ENCODE assay signal across 9 cellular contexts in the genomic region with DNA sequence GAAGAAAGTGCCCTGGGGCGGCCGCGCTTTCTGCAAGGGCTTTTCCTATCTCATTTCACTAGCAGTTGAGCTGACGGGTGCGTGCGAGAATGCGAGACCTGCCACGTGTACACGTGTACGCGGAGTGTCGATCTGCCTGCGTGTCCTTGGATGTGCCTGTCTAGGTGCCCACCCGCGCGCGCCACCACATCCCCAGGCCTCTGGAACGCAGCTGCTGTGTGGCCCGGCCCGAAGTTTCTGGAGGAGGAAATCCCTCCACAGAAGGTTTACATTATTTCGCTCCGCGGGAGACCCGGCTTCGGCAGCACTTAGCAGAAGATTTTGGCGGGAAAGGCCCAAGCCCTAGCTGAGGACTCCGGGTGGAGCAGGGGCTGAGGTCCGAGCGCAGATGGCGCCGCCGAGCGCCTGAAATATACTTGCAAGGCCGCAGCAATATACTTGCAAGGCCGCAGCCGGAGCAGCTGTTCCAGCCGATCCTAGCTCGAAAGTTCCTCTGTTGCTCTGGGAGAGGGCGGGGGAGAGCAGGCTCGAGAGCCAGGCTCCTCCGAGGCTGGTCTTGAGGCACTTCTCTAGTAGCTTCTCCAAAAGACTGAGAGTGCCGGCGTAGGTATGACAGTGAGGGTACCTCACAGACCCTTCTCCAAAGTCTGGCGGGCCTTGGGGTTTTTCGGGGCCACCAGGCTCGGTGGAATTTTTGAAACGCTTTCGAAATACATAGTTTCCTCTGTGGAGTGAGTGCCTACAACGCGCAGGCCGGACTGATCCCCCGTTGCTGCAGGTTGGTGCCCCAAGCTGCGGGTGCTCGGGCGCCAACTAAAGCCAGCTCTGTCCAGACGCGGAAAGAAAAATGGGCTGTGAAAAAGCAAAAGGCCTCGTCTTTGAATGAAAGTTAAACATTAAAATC. TPM values are rescaled to one million over a fixed set of nuclear protein-coding genes. Genes with fewer than 3 reads are reported as not detected.
DNase-seq lines count a peak whose midpoint lies in the region; ATAC-seq and TF ChIP-seq lines count a peak whose summit lies in the region.
"Had no signal": no experiment of that assay in that cellular context is flagged by ENCODE, and none has a peak within 500 bp of the region (broad histone marks: within the 10 kb centered on the region; RNA-seq: fewer than 3 reads in every experiment).

No MANE protein-coding gene starts in this region.

- H3K4me1 ChIP-seq in CD4-positive, alpha-beta memory T cell (ENCODE audit: insufficient read depth, low read length), result peaks cover 14% of the 10 kb centered on the region
- peaks cover 25% of the 10 kb centered on the region for H3K4me1 ChIP-seq in HUES64 (ENCODE audit: insufficient read depth, low read length)

- peaks cover 0 to 4% of the 10 kb centered on the region in 2 donors for H3K36me3 Mint-ChIP-seq in CD4-positive, alpha-beta memory T cell
- no peaks in the 10 kb centered on the region for H3K36me3 Mint-ChIP-seq in progenitor cell of endocrine pancreas (ENCODE audit: insufficient read depth)

- H3K9me3 Mint-ChIP-seq in CD4-positive, alpha-beta memory T cell, result peaks cover 0 to 59% (median 35%) of the 10 kb centered on the region in 8 donors
- no peaks in the 10 kb centered on the region for H3K9me3 Mint-ChIP-seq in progenitor cell of endocrine pancreas (ENCODE audit: low read depth)

- H3K4me3 Mint-ChIP-seq in CD4-positive, alpha-beta memory T cell, result peak overlapping the region in 6 of 8 donors; percentile 29 to 80 (median 48)
- H3K4me3 Mint-ChIP-seq in progenitor cell of endocrine pancreas (ENCODE audit: low read depth), result peak overlapping the region; percentile 49

- no peak for TF ChIP-seq POLR2A in GM18505 (IDR thresholded peaks at IDR 0.05; ENCODE audit: borderline replicate concordance, extremely low read depth, insufficient read depth, insufficient read length)

- H3K27me3 ChIP-seq in CD4-positive, alpha-beta memory T cell (ENCODE audit: insufficient read depth, low read length), result peaks cover 48% of the 10 kb centered on the region
- peaks cover 100% of the 10 kb centered on the region for H3K27me3 ChIP-seq in HUES64 (ENCODE audit: insufficient read depth, low read length)

- no peaks in the 10 kb centered on the region for H3K9me3 ChIP-seq in CD4-positive, alpha-beta memory T cell (ENCODE audit: control insufficient read depth in 1 of 2, low read length in 2 of 2)
- no peaks in the 10 kb centered on the region for H3K9me3 ChIP-seq in HUES64 (ENCODE audit: insufficient read depth, low read depth, low read length)

- no peaks in the 10 kb centered on the region for H3K36me3 ChIP-seq in CD4-positive, alpha-beta memory T cell (ENCODE audit: insufficient read depth, low read length)
- no peaks in the 10 kb centered on the region for H3K36me3 ChIP-seq in HUES64 (ENCODE audit: insufficient read depth, low read length)

- peak; percentile 1 for TF ChIP-seq CTCF in foreskin fibroblast (IDR thresholded peaks at IDR 0.05; ENCODE audit: low read depth, low read length)
- TF ChIP-seq CTCF in progenitor cell of endocrine pancreas (IDR thresholded peaks at IDR 0.05; ENCODE audit: unreplicated experiment), result no peak

- H3K4me1 Mint-ChIP-seq in CD4-positive, alpha-beta memory T cell, result peaks cover 11 to 34% (median 18%) of the 10 kb centered on the region in 4 donors
- H3K4me1 Mint-ChIP-seq in progenitor cell of endocrine pancreas (ENCODE audit: low read depth), result peaks cover 15% of the 10 kb centered on the region

- POLR2A ChIA-PET in CD4-positive, alpha-beta memory T cell (lab: Charles Lee; ENCODE audit: partially characterized antibody), result no interaction called here

- no peak for DNase-seq in CD4-positive, alpha-beta memory T cell
- DNase-seq in foreskin fibroblast (peak; percentile 69 to 73), progenitor cell of endocrine pancreas (ENCODE audit: low spot score, unreplicated experiment) (no peak), C1 segment of cervical spinal cord (lab: John Stamatoyannopoulos, UW) (no peak)
- DNase-seq in stimulated activated CD4-positive, alpha-beta T cell treated with anti-CD3 and anti-CD28 coated beads, Interleukin-2, amount 100 ng/mL, for 48 hours, result no peak
- DNase-seq: NCI-H1436 had no signal

- no peak overlapping the region for H3K4me3 ChIP-seq in CD4-positive, alpha-beta memory T cell (ENCODE audit: low read length in 2 of 2)
- H3K4me3 ChIP-seq in HUES64 (ENCODE audit: low read length), result peak overlapping the region; percentile 20
- H3K4me3 ChIP-seq in foreskin fibroblast (ENCODE audit: low read depth in 1 of 2, low read length in 2 of 2), result peak overlapping the region; percentile 63 to 74

- CTCF ChIA-PET in CD4-positive, alpha-beta memory T cell (lab: Charles Lee; ENCODE audit: partially characterized antibody), result no interaction called here

- intact Hi-C loops in CD4-positive, alpha-beta memory T cell (cut with micrococcal nuclease), result no loop called here

- H3K27ac ChIP-seq in CD4-positive, alpha-beta memory T cell (ENCODE audit: low read depth, low read length), result no peak overlapping the region
- H3K27ac ChIP-seq in HUES64 (ENCODE audit: low read depth, low read length), result no peak overlapping the region

- ATAC-seq in GM18498 (IDR thresholded peaks at IDR 0.05; ENCODE audit: unreplicated experiment) (no peak), GM18505 (IDR thresholded peaks at IDR 0.05; ENCODE audit: unreplicated experiment) (no peak)

- H3K9ac ChIP-seq in HUES64 (ENCODE audit: low read depth, low read length), result no peak overlapping the region

- peaks cover 71 to 76% of the 10 kb centered on the region in 2 donors for H3K27me3 Mint-ChIP-seq in CD4-positive, alpha-beta memory T cell
- H3K27me3 Mint-ChIP-seq in progenitor cell of endocrine pancreas, result peaks cover 100% of the 10 kb centered on the region

- 53% methylated on average over 58 of the region's 58 CpGs for WGBS in HUES64

- peak overlapping the region in 2 of 7 donors; percentile 29 to 81 for H3K27ac Mint-ChIP-seq in CD4-positive, alpha-beta memory T cell
- peak overlapping the region; percentile 90 for H3K27ac Mint-ChIP-seq in progenitor cell of endocrine pancreas

RNA-seq across cellular contexts. Expression of gene TBX15, which starts 3.8 kb away (rescaled TPM):
- total RNA-seq in CD4-positive, alpha-beta memory T cell, result not detected
- polyA plus RNA-seq in CD4-positive, alpha-beta memory T cell, result under 1 TPM in 1 of 2 donors, not detected in 1; 0.05 TPM
- polyA plus RNA-seq in HUES64 (2013, experiment 1 of 2), result 3.1 TPM
- 4.5 TPM for polyA plus RNA-seq in HUES64 (2013, experiment 2 of 2)
- total RNA-seq in progenitor cell of endocrine pancreas, result not detected in 2 replicates

Comparison
In these comparisons a context has a peak if more than half of its experiments do, and no peak if none do; other contexts are left out.
1. DNase-seq: peak in foreskin fibroblast (2 of 2); none in CD4-positive, alpha-beta memory T cell (0 of 5), progenitor cell of endocrine pancreas (single experiment), C1 segment of cervical spinal cord (0 of 14) and stimulated activated CD4-positive, alpha-beta T cell treated with anti-CD3 and anti-CD28 coated beads, Interleukin-2, amount 100 ng/mL, for 48 hours (0 of 2).
2. H3K4me3 ChIP-seq: peak in HUES64 (single experiment) and foreskin fibroblast (2 of 2); none in CD4-positive, alpha-beta memory T cell (0 of 2).